ENCODE assay signal across 23 cellular contexts in the genomic region with DNA sequence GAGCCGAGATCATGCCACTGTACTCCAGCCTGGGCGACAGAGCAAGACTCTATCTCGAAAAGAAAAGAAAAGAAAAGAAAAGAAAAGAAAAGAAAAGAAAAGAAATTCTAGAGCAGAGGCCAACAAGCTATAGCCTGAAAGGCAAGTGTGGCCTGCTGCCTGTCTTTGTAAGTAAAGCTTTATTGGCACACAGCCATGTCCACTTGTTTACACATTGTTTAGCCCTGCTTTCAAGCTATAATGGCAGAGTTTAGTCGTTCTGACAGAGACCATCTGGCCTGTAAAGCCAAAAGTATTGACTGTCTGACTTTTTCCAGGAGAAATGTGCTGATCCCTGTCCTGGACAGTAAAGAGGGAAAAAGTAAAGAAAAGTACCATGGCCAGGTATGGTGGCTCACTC. TPM values are rescaled to one million over a fixed set of nuclear protein-coding genes. Genes with fewer than 3 reads are reported as not detected.
DNase-seq lines count a peak whose midpoint lies in the region; ATAC-seq and TF ChIP-seq lines count a peak whose summit lies in the region.
"Had no signal": no experiment of that assay in that cellular context is flagged by ENCODE, and none has a peak within 500 bp of the region (broad histone marks: within the 10 kb centered on the region; RNA-seq: fewer than 3 reads in every experiment).

No MANE protein-coding gene starts in this region.

- TF ChIP-seq CTCF in AG04450 (IDR thresholded peaks at IDR 0.05; ENCODE audit: low read depth, low read length), result no peak
- TF ChIP-seq CTCF in CD4-positive, alpha-beta T cell (IDR thresholded peaks at IDR 0.05), result no peak

- H3K79me2 ChIP-seq in Karpas-422 (ENCODE audit: low read length), result no peaks in the 10 kb centered on the region

- H3K27ac ChIP-seq in AG04450 (ENCODE audit: low read depth, low read length) (no peak overlapping the region), Karpas-422 (ENCODE audit: low read length) (no peak overlapping the region)
- H3K27ac ChIP-seq in CD4-positive, alpha-beta T cell (ENCODE audit: low read depth, low read length), result no peak overlapping the region
- H3K27ac ChIP-seq: A549, body of pancreas, left ventricle myocardium inferior, pancreas, SJCRH30 had no signal

- CTCF ChIA-PET in AG04450 (lab: Charles Lee), result no interaction called here
- CTCF ChIA-PET in CD4-positive, alpha-beta T cell (lab: Charles Lee), result no interaction called here

- H3K9ac ChIP-seq in Karpas-422 (ENCODE audit: low read length), result no peak overlapping the region

- no peaks in the 10 kb centered on the region for H4K20me1 ChIP-seq in Karpas-422 (ENCODE audit: insufficient read depth, low read depth, low read length)

- DNase-seq in AG04450 (ENCODE audit: low read depth, low spot score), result peak; percentile 23
- DNase-seq in NCI-H146 (lab: John Stamatoyannopoulos, UW), result peak; percentile 63
- DNase-seq in NCI-H748 treated with DMSO at 0.1 percent for 48 hours (lab: John Stamatoyannopoulos, UW), result peak; percentile 34
- DNase-seq in fibroblast of peridontal ligament (ENCODE audit: extremely low read depth), result peak; percentile 20
- no peak for DNase-seq in CD4-positive, alpha-beta T cell
- no peak for DNase-seq in NCI-H1694 (lab: John Stamatoyannopoulos, UW)
- DNase-seq in Karpas-422, result no peak
- DNase-seq: activated CD4-positive, alpha-beta T cell treated with anti-CD3 and anti-CD28 coated beads for 4 hours; CD4-positive, CD25-positive, alpha-beta regulatory T cell; effector CD8-positive, alpha-beta T cell; foreskin fibroblast; left ventricle myocardium inferior; NCI-H1417 treated with DMSO at 0.1 percent for 48 hours; pancreas; stimulated activated naive CD8-positive, alpha-beta T cell treated with anti-CD3 and anti-CD28 coated beads, Interleukin-15, Interleukin-2, amounts not matched to agents 100 U/mL and 50 U/mL, for 24 hours; upper lobe of left lung had no signal

- ATAC-seq in CD4-positive, alpha-beta T cell (ENCODE audit: poor library complexity), result no peak
- no peak for ATAC-seq in HG03432 (IDR thresholded peaks at IDR 0.05; ENCODE audit: unreplicated experiment)
- ATAC-seq: A549; activated naive CD4-positive, alpha-beta T cell treated with anti-CD3 and anti-CD28 coated beads, Interleukin-2, amount 50 U/mL, for 72 hours; body of pancreas; pancreas; stimulated activated naive CD8-positive, alpha-beta T cell treated with anti-CD3 and anti-CD28 coated beads, Interleukin-15, Interleukin-2, amounts not matched to agents 100 U/mL and 50 U/mL, for 24 hours had no signal

- no peak overlapping the region for H3K27ac Mint-ChIP-seq in CD4-positive, alpha-beta T cell
- H3K27ac Mint-ChIP-seq: activated naive CD4-positive, alpha-beta T cell treated with anti-CD3 and anti-CD28 coated beads, Interleukin-2, amount 50 U/mL, for 72 hours; T-helper 2 cell treated with Interferon-gamma antibody and Interleukin-4, amounts not matched to agents 5 μg/mL and 100 μg/mL, for 36 hours had no signal

- 0 out of 2 replicates have a peak, but pooled peaks cover 3% of the 10 kb centered on the region for H3K9me3 ChIP-seq in AG04450 (ENCODE audit: control insufficient read depth, insufficient read depth, low read length)
- no peaks in the 10 kb centered on the region for H3K9me3 ChIP-seq in CD4-positive, alpha-beta T cell (ENCODE audit: control insufficient read depth, low read length)
- no peaks in the 10 kb centered on the region for H3K9me3 ChIP-seq in Karpas-422 (ENCODE audit: low read length)
- H3K9me3 ChIP-seq: A549, body of pancreas, HAP-1, pancreas, upper lobe of left lung had no signal

- H3K4me3 Mint-ChIP-seq in CD4-positive, alpha-beta T cell, result no peak overlapping the region
- H3K4me3 Mint-ChIP-seq: CD4-positive, CD25-positive, alpha-beta regulatory T cell; T-helper 2 cell treated with Interferon-gamma antibody and Interleukin-4, amounts not matched to agents 5 μg/mL and 100 μg/mL, for 36 hours had no signal

- no peaks in the 10 kb centered on the region for H3K36me3 Mint-ChIP-seq in CD4-positive, alpha-beta T cell (ENCODE audit: low read depth)
- H3K36me3 Mint-ChIP-seq: activated naive CD4-positive, alpha-beta T cell treated with anti-CD3 and anti-CD28 coated beads, Interleukin-2, amount 50 U/mL, for 72 hours; CD4-positive, CD25-positive, alpha-beta regulatory T cell had no signal

- POLR2A ChIA-PET in AG04450 (lab: Yijun Ruan, JAX), result no interaction called here
- POLR2A ChIA-PET in CD4-positive, alpha-beta T cell (lab: Charles Lee), result no interaction called here

- H3K4me3 ChIP-seq in AG04450 (ENCODE audit: low read depth, low read length) (no peak overlapping the region), Karpas-422 (ENCODE audit: low read length) (no peak overlapping the region)
- H3K4me3 ChIP-seq: A549, body of pancreas, HAP-1, left ventricle myocardium inferior, pancreas, SJCRH30, upper lobe of left lung had no signal

- no peaks in the 10 kb centered on the region for H3K4me1 ChIP-seq in Karpas-422 (ENCODE audit: low read length)
- H3K4me1 ChIP-seq: HAP-1, left ventricle myocardium inferior had no signal

- H3K4me1 Mint-ChIP-seq in CD4-positive, alpha-beta T cell (ENCODE audit: low read depth), result no peaks in the 10 kb centered on the region
- H3K4me1 Mint-ChIP-seq: CD4-positive, CD25-positive, alpha-beta regulatory T cell had no signal

- no peaks in the 10 kb centered on the region for H3K36me3 ChIP-seq in Karpas-422 (ENCODE audit: insufficient read depth, low read length)
- H3K36me3 ChIP-seq: HAP-1, left ventricle myocardium inferior, pancreas, SJCRH30, upper lobe of left lung had no signal

- no peaks in the 10 kb centered on the region for H3K9me2 ChIP-seq in Karpas-422 (replicated peaks; ENCODE audit: insufficient read depth, low read length)

- no peaks in the 10 kb centered on the region for H3K9me3 Mint-ChIP-seq in CD4-positive, alpha-beta T cell
- H3K9me3 Mint-ChIP-seq: activated naive CD4-positive, alpha-beta T cell treated with anti-CD3 and anti-CD28 coated beads, Interleukin-2, amount 50 U/mL, for 72 hours; T-helper 2 cell treated with Interferon-gamma antibody and Interleukin-4, amounts not matched to agents 5 μg/mL and 100 μg/mL, for 36 hours had no signal

- peaks cover 5% of the 10 kb centered on the region for H3K27me3 Mint-ChIP-seq in CD4-positive, alpha-beta T cell

- intact Hi-C loops in CD4-positive, alpha-beta T cell (cut with DNase I, micrococcal nuclease), result no loop called here

- no peak overlapping the region for H2AFZ ChIP-seq in Karpas-422 (ENCODE audit: low read length)

- H3K27me3 ChIP-seq in AG04450 (ENCODE audit: control insufficient read depth, insufficient read depth, low read length), result no peaks in the 10 kb centered on the region
- no peaks in the 10 kb centered on the region for H3K27me3 ChIP-seq in CD4-positive, alpha-beta T cell (ENCODE audit: control insufficient read depth, insufficient read depth, low read length)
- no peaks in the 10 kb centered on the region for H3K27me3 ChIP-seq in Karpas-422 (ENCODE audit: low read length)
- H3K27me3 ChIP-seq: body of pancreas, pancreas, SJCRH30, upper lobe of left lung had no signal

- no peak overlapping the region for H3K4me2 ChIP-seq in Karpas-422 (ENCODE audit: low read depth, low read length, poor library complexity, severe bottlenecking)
- H3K4me2 ChIP-seq: A549 had no signal

RNA-seq across cellular contexts. Expression of gene NWD1, which starts 18.3 kb away (rescaled TPM):
- polyA plus RNA-seq in AG04450 (2011; rRNA removed), result not detected in 2 replicates
- polyA minus RNA-seq in AG04450 (2011; rRNA and poly(A)+ RNA removed), result not detected in 2 replicates
- not detected for total RNA-seq in CD4-positive, alpha-beta T cell
- total RNA-seq in Karpas-422 (2014; rRNA removed; shearing (Covaris generic); ENCODE audit: low replicate concordance), result not detected in 2 replicates
- total RNA-seq: activated naive CD4-positive, alpha-beta T cell treated with anti-CD3 and anti-CD28 coated beads, Interleukin-2, amount 50 U/mL, for 72 hours; CD4-positive, CD25-positive, alpha-beta regulatory T cell; left ventricle myocardium inferior; SJCRH30 had no signal
- polyA plus RNA-seq: A549; CD4-positive, CD25-positive, alpha-beta regulatory T cell had no signal

Comparison
In these comparisons a context has a peak if more than half of its experiments do, and no peak if none do; other contexts are left out.
1. DNase-seq: peak in AG04450 (single experiment), NCI-H146 (single experiment), NCI-H748 treated with DMSO at 0.1 percent for 48 hours (single experiment) and fibroblast of peridontal ligament (single experiment); none in CD4-positive, alpha-beta T cell (0 of 10), NCI-H1694 (single experiment) and Karpas-422 (single experiment).